Comparison of ENCODE assay signal across 27 cellular contexts in the genomic region with DNA sequence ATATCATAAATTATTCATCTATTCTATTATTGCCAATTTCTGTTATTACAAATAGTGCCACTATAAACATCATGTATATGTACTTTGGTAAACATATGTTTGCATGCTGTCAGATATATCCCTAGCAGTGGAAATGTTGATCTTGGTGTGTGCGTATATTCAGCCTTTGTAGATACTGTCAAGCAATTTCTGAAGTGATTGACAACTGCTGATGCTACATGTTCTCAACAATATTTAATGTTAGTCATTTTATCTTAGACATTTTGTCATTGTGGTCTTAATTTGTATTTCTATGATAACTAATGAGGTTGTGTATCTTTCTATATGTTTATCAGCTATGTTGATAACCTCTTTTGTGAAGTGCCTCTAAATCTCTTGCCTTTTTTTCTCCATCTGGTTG.
DNase-seq lines count a peak whose midpoint lies in the region; TF ChIP-seq lines count a peak whose summit lies in the region.
"Had no signal": no experiment of that assay in that cellular context is flagged by ENCODE, and none has a peak within 500 bp of the region (broad histone marks: within the 10 kb centered on the region; RNA-seq: fewer than 3 reads in every experiment).

No MANE protein-coding gene starts in this region.

- H3F3A ChIP-seq in neural cell (ENCODE audit: insufficient read depth, low read length, poor library complexity, severe bottlenecking): no peaks in the 10 kb centered on the region

- no peak for DNase-seq in NCI-H2107 treated with DMSO at 0.1 percent for 48 hours (lab: John Stamatoyannopoulos, UW; ENCODE audit: unreplicated experiment)
- DNase-seq: 8988T; ACHN; AML-193; BE2C; C1 segment of cervical spinal cord; Caco-2; Calu3; CD4-positive, alpha-beta memory T cell; CD4-positive, alpha-beta T cell; CD4-positive, CD25-positive, alpha-beta regulatory T cell; CD8-positive, alpha-beta memory T cell; CD8-positive, alpha-beta T cell; COR-L47; DMS 273 treated with DMSO at 0.1 percent for 48 hours; DMS153; DMS53; DMS79; DMS79 treated with DMSO at 0.1 percent for 48 hours; DND-41; EL had no signal

- H3K9ac ChIP-seq in neural cell (ENCODE audit: low read length): no peak overlapping the region
- H3K9ac ChIP-seq: BLaER1; BLaER1 treated with 17β-estradiol and CSF1 and Interleukin-3, amounts not matched to agents 10 nM and 100 nM had no signal

- no peaks in the 10 kb centered on the region for H3K79me2 ChIP-seq in neural cell (replicated peaks; ENCODE audit: insufficient read depth, low read length)

- no peaks in the 10 kb centered on the region for H3K27me3 ChIP-seq in neural cell (ENCODE audit: insufficient read depth, low read depth, low read length)
- H3K27me3 ChIP-seq: BE2C; BLaER1; BLaER1 treated with 17β-estradiol and CSF1 and Interleukin-3, amounts not matched to agents 10 nM and 100 nM had no signal

- no peak overlapping the region for H3K4me2 ChIP-seq in neural cell (ENCODE audit: low read length)
- H3K4me2 ChIP-seq: A549; BLaER1; BLaER1 treated with 17β-estradiol and CSF1 and Interleukin-3, amounts not matched to agents 10 nM and 100 nM had no signal

- no peak overlapping the region for H3K4me3 ChIP-seq in neural cell (ENCODE audit: low read length)
- H3K4me3 ChIP-seq: A549; BLaER1; BLaER1 treated with 17β-estradiol and CSF1 and Interleukin-3, amounts not matched to agents 10 nM and 100 nM had no signal

- no peaks in the 10 kb centered on the region for H3K9me2 ChIP-seq in neural cell (ENCODE audit: insufficient read depth, low read length)

- TF ChIP-seq EP300 in neural cell (conservative IDR thresholded peaks at IDR 0.05; ENCODE audit: poor library complexity, severe bottlenecking): peak; percentile 71

- H3K9me3 ChIP-seq in neural cell (ENCODE audit: low read length): no peaks in the 10 kb centered on the region
- H3K9me3 ChIP-seq: BE2C, BLaER1, Caco-2 had no signal

- H4K20me1 ChIP-seq in neural cell (ENCODE audit: insufficient read depth): no peaks in the 10 kb centered on the region
- H4K20me1 ChIP-seq: BLaER1; BLaER1 treated with 17β-estradiol and CSF1 and Interleukin-3, amounts not matched to agents 10 nM and 100 nM had no signal

- TF ChIP-seq CTCF in neural cell (IDR thresholded peaks at IDR 0.05; ENCODE audit: poor library complexity, severe bottlenecking): no peak

- no peak overlapping the region for H3K27ac ChIP-seq in neural cell (ENCODE audit: low read length)
- H3K27ac ChIP-seq: 22Rv1; A549; BLaER1; BLaER1 treated with 17β-estradiol and CSF1 and Interleukin-3, amounts not matched to agents 10 nM and 100 nM; C4-2B had no signal

- TF ChIP-seq RAD21 in neural cell (conservative IDR thresholded peaks at IDR 0.05): no peak

- H3K36me3 ChIP-seq in neural cell (ENCODE audit: insufficient read depth, low read length): no peaks in the 10 kb centered on the region
- H3K36me3 ChIP-seq: BE2C; BLaER1; BLaER1 treated with 17β-estradiol and CSF1 and Interleukin-3, amounts not matched to agents 10 nM and 100 nM had no signal

- H2AFZ ChIP-seq in neural cell (ENCODE audit: low read depth, low read length): no peak overlapping the region

TF ChIP-seq in neural cell, 6 proteins besides CTCF, POLR2A, EP300 and RAD21:
- TF ChIP-seq POLR2AphosphoS5 (IDR thresholded peaks at IDR 0.05) (peak; percentile 71), EZH2 (IDR thresholded peaks at IDR 0.05; ENCODE audit: borderline replicate concordance, insufficient read depth, low read length, poor library complexity, severe bottlenecking) (no peak)
TF ChIP-seq in neural cell: peak in this region for 1.
